20 cellular contexts compared by ENCODE assay signal in genomic region chr5:177981296-177982071, GRCh38. TPM values are rescaled to one million over a fixed set of nuclear protein-coding genes. Genes with fewer than 3 reads are reported as not detected.
A peak's percentile ranks its signal among the peaks of the same experiment; 100 is the strongest.
DNase-seq lines count a peak whose midpoint lies in the region; ATAC-seq, FAIRE-seq and TF ChIP-seq lines count a peak whose summit lies in the region.
"Had no signal": no experiment of that assay in that cellular context is flagged by ENCODE, and none has a peak within 500 bp of the region (broad histone marks: within the 10 kb centered on the region; RNA-seq: fewer than 3 reads in every experiment).

No MANE protein-coding gene starts in this region.

- TF ChIP-seq CTCF in A549 (IDR thresholded peaks at IDR 0.05) (no peak), GM13976 (IDR thresholded peaks at IDR 0.05; ENCODE audit: borderline replicate concordance, control extremely low read depth, extremely low read depth, insufficient read depth, missing control alignments) (no peak), Peyer's patch (IDR thresholded peaks at IDR 0.05) (no peak)

- H3K4me3 ChIP-seq in A549 (no peak overlapping the region), Peyer's patch (no peak overlapping the region)
- H3K4me3 ChIP-seq: BLaER1 treated with 17β-estradiol and CSF1 and Interleukin-3, amounts not matched to agents 10 nM and 100 nM; HAP-1 had no signal

- WGBS in A549 (ENCODE audit: missing lambda C conversion rate) = 46% methylated on average over 26 of the region's 26 CpGs

- H3K9me3 ChIP-seq in A549 (no peaks in the 10 kb centered on the region), Peyer's patch (no peaks in the 10 kb centered on the region)
- H3K9me3 ChIP-seq: HAP-1 had no signal

- FAIRE-seq in A549 (lab: Jason Lieb, UNC) = no peak
- FAIRE-seq: HTR-8/SVneo had no signal

- no peak overlapping the region for H3K4me2 ChIP-seq in A549

- CTCF ChIA-PET in A549 (lab: Yijun Ruan, JAX) = interaction anchor here (1.1 to 1.2 kb wide), 3 partner anchors 81 to 162 kb away, joined by 3 read pairs; no protein-coding TSS in a partner anchor

- in situ Hi-C loops in GM13976 (cut with MboI; ENCODE audit: low sequenced_read_pairs, unreplicated experiment) = no loop called here

- no peak overlapping the region for H3K27ac ChIP-seq in A549
- H3K27ac ChIP-seq in Peyer's patch = no peak overlapping the region
- H3K27ac ChIP-seq: BLaER1 treated with 17β-estradiol and CSF1 and Interleukin-3, amounts not matched to agents 10 nM and 100 nM had no signal

- TF ChIP-seq RAD21 in A549 (conservative IDR thresholded peaks at IDR 0.05 in 1 of 2, IDR thresholded peaks at IDR 0.05 in 1 of 2) = no peak

- DNase-seq in A549 (ENCODE audit: low read depth in 1 of 2, low spot score in 1 of 2) = no peak
- DNase-seq in GM13976 (ENCODE audit: low spot score) = peak; percentile 17
- DNase-seq in Peyer's patch = peak in 2 of 3 donors; percentile 1 to 31
- DNase-seq in islet precursor cell = peak; percentile 37
- DNase-seq in NCI-H1092 (lab: John Stamatoyannopoulos, UW) = no peak
- no peak for DNase-seq in T1000 (lab: John Stamatoyannopoulos, UW)
- DNase-seq: NCI-H1417, NCI-H187, NCI-H2107, NCI-H2227 treated with DMSO at 0.1 percent for 48 hours, NCI-H510A treated with DMSO at 0.1 percent for 48 hours, NCI-H774 had no signal

- POLR2A ChIA-PET in A549 (lab: Yijun Ruan, JAX) = no interaction called here

- H3K4me1 ChIP-seq in A549 = no peaks in the 10 kb centered on the region
- no peaks in the 10 kb centered on the region for H3K4me1 ChIP-seq in Peyer's patch
- H3K4me1 ChIP-seq: HAP-1 had no signal

- TF ChIP-seq EP300 in A549 (IDR thresholded peaks at IDR 0.05) = no peak

- H3K36me3 ChIP-seq in Peyer's patch = no peaks in the 10 kb centered on the region
- H3K36me3 ChIP-seq: BLaER1 treated with 17β-estradiol and CSF1 and Interleukin-3, amounts not matched to agents 10 nM and 100 nM; HAP-1 had no signal

- peaks cover 0 to 9% of the 10 kb centered on the region in 2 donors for H3K27me3 ChIP-seq in Peyer's patch

- no peak for ATAC-seq in A549
- ATAC-seq in HG02642 (IDR thresholded peaks at IDR 0.05; ENCODE audit: poor library complexity, unreplicated experiment) = no peak

- TF ChIP-seq POLR2A in A549 (IDR thresholded peaks at IDR 0.05; ENCODE audit: low read length) = no peak
- no peak for TF ChIP-seq POLR2A in Peyer's patch (IDR thresholded peaks at IDR 0.05)

TF ChIP-seq in A549, 52 proteins besides CTCF, POLR2A, EP300 and RAD21:
- TF ChIP-seq TFCP2L1 (CRISPR knock-in tag; IDR thresholded peaks at IDR 0.05) (no peak), MAFK (IDR thresholded peaks at IDR 0.05; ENCODE audit: partially characterized antibody) (peak; percentile 27)

RNA-seq across cellular contexts. Expression of gene PROP1, which starts 14.6 kb away (rescaled TPM):
- polyA plus RNA-seq in A549 (2011; rRNA removed) = not detected in 2 replicates
- polyA plus RNA-seq in A549 (2012; cell fraction: cytosol; rRNA removed) = not detected in 2 replicates
- not detected in 2 replicates for polyA plus RNA-seq in A549 (2012; cell fraction: nucleus; rRNA removed)
- polyA plus RNA-seq in A549 (2017; fragmentation: RNase III; extraction: RNeasy Plus Mini Kit Qiagen cat#74134 plus additional on column Dnase treatment) = not detected in 3 replicates
- polyA minus RNA-seq in A549 (2011; rRNA and poly(A)+ RNA removed) = not detected in 2 replicates
- total RNA-seq in Peyer's patch = not detected
- total RNA-seq: A673; Calu3; CD8-positive, alpha-beta T cell had no signal
- polyA plus RNA-seq: IgD-negative memory B cell had no signal

Comparison
In these comparisons a context has a peak if more than half of its experiments do, and no peak if none do; other contexts are left out.
1. DNase-seq: peak in GM13976 (single experiment), Peyer's patch (2 of 3) and islet precursor cell (single experiment); none in A549 (0 of 2), NCI-H1092 (single experiment) and T1000 (single experiment).